Comparison of ENCODE assay signal across 20 cellular contexts in genomic region chr9:109708507-109708945, GRCh38.
DNase-seq lines count a peak whose midpoint lies in the region; ATAC-seq and TF ChIP-seq lines count a peak whose summit lies in the region.
"Had no signal": no experiment of that assay in that cellular context is flagged by ENCODE, and none has a peak within 500 bp of the region (broad histone marks: within the 10 kb centered on the region; RNA-seq: fewer than 3 reads in every experiment).

No MANE protein-coding gene starts in this region.

- H3K9me3 ChIP-seq in BLaER1 treated with 17β-estradiol and CSF1 and Interleukin-3, amounts not matched to agents 10 nM and 100 nM (replicated peaks in 1 of 11) = no peaks in the 10 kb centered on the region
- H3K9me3 ChIP-seq in ascending aorta (no peaks in the 10 kb centered on the region), heart left ventricle (no peaks in the 10 kb centered on the region), psoas muscle (no peaks in the 10 kb centered on the region), A673 (ENCODE audit: low read depth, low read length, poor library complexity, severe bottlenecking) (no peaks in the 10 kb centered on the region)
- H3K9me3 ChIP-seq: pancreas, sigmoid colon had no signal

- H4K20me1 ChIP-seq in BLaER1 treated with 17β-estradiol and CSF1 and Interleukin-3, amounts not matched to agents 10 nM and 100 nM = no peaks in the 10 kb centered on the region

- peak overlapping the region; percentile 29 to 85 (median 68) for H3K4me2 ChIP-seq in BLaER1 treated with 17β-estradiol and CSF1 and Interleukin-3, amounts not matched to agents 10 nM and 100 nM

- CTCF ChIA-PET in A673 (lab: Charles Lee) = no interaction called here

- intact Hi-C loops in ascending aorta (cut with DNase I) = loop anchor here (1.0 to 10.0 kb wide), 6 partner anchors 36 to 416 kb away; no protein-coding TSS in a partner anchor
- intact Hi-C loops in heart left ventricle (cut with DNase I) = loop anchor here in 4 of 10 donors (5.0 to 10.0 kb wide), 5 partner anchors 66 to 186 kb away; partner anchors contain the start of gene PALM2AKAP2 (in 3 of the 4)
- intact Hi-C loops in psoas muscle (cut with DNase I) = no loop called here
- intact Hi-C loops in A673 (cut with micrococcal nuclease; ENCODE audit: unreplicated experiment) = no loop called here

- H3K4me3 ChIP-seq in BLaER1 treated with 17β-estradiol and CSF1 and Interleukin-3, amounts not matched to agents 10 nM and 100 nM = no peak overlapping the region
- H3K4me3 ChIP-seq in ascending aorta (no peak overlapping the region), heart left ventricle (no peak overlapping the region), psoas muscle (no peak overlapping the region), A673 (ENCODE audit: low read depth, low read length, poor library complexity, severe bottlenecking) (no peak overlapping the region)
- H3K4me3 ChIP-seq: pancreas, sigmoid colon had no signal

- H3K9ac ChIP-seq in BLaER1 treated with 17β-estradiol and CSF1 and Interleukin-3, amounts not matched to agents 10 nM and 100 nM = no peak overlapping the region

- no peaks in the 10 kb centered on the region for H3K36me3 ChIP-seq in BLaER1 treated with 17β-estradiol and CSF1 and Interleukin-3, amounts not matched to agents 10 nM and 100 nM
- H3K36me3 ChIP-seq in ascending aorta = no peaks in the 10 kb centered on the region
- H3K36me3 ChIP-seq in heart left ventricle = no peaks in the 10 kb centered on the region
- H3K36me3 ChIP-seq in psoas muscle (ENCODE audit: insufficient read depth in 1 of 2, low read depth in 1 of 2) = no peaks in the 10 kb centered on the region
- H3K36me3 ChIP-seq in A673 (ENCODE audit: insufficient read depth, low read length, poor library complexity, severe bottlenecking) = no peaks in the 10 kb centered on the region
- H3K36me3 ChIP-seq: pancreas, sigmoid colon had no signal

- H3K4me1 ChIP-seq in BLaER1 treated with 17β-estradiol and CSF1 and Interleukin-3, amounts not matched to agents 10 nM and 100 nM = peaks cover 21 to 35% (median 30%) of the 10 kb centered on the region in 10 experiments
- H3K4me1 ChIP-seq in ascending aorta = peaks cover 15 to 27% of the 10 kb centered on the region in 2 donors
- H3K4me1 ChIP-seq in heart left ventricle = peaks cover 0 to 43% (median 21%) of the 10 kb centered on the region in 12 donors
- peaks cover 28% of the 10 kb centered on the region for H3K4me1 ChIP-seq in psoas muscle
- no peaks in the 10 kb centered on the region for H3K4me1 ChIP-seq in A673 (ENCODE audit: insufficient read depth, low read length, poor library complexity, severe bottlenecking)
- H3K4me1 ChIP-seq: pancreas had no signal

- TF ChIP-seq POLR2A in heart left ventricle (IDR thresholded peaks at IDR 0.05) = no peak

- H3K27ac ChIP-seq in BLaER1 treated with 17β-estradiol and CSF1 and Interleukin-3, amounts not matched to agents 10 nM and 100 nM = no peak overlapping the region
- peak overlapping the region; percentile 74 to 87 for H3K27ac ChIP-seq in ascending aorta
- H3K27ac ChIP-seq in heart left ventricle = peak overlapping the region in 9 of 12 donors; percentile 27 to 81 (median 78)
- no peak overlapping the region for H3K27ac ChIP-seq in psoas muscle
- H3K27ac ChIP-seq in A673 (ENCODE audit: low read depth, low read length, poor library complexity, severe bottlenecking) = no peak overlapping the region
- H3K27ac ChIP-seq: pancreas had no signal

- BruUV-seq in A673 (replicated peaks; lab: Mats Ljungman, UMichigan) = no TSS peak

- peaks cover 0 to 26% (median 0%) of the 10 kb centered on the region in 11 experiments; a peak in 4 of 22 replicates for H3K27me3 ChIP-seq in BLaER1 treated with 17β-estradiol and CSF1 and Interleukin-3, amounts not matched to agents 10 nM and 100 nM
- H3K27me3 ChIP-seq in ascending aorta (no peaks in the 10 kb centered on the region), heart left ventricle (no peaks in the 10 kb centered on the region), psoas muscle (ENCODE audit: insufficient read depth in 3 of 3, low read length in 2 of 3) (no peaks in the 10 kb centered on the region), A673 (replicated peaks; ENCODE audit: insufficient read depth, low read depth, low read length, poor library complexity) (no peaks in the 10 kb centered on the region)
- H3K27me3 ChIP-seq: pancreas, sigmoid colon had no signal

- POLR2A ChIA-PET in A673 (lab: Charles Lee; ENCODE audit: low non-redundant PET) = no interaction called here

- WGBS in heart left ventricle, 4 donors = 5 to 18% (median 14%) methylated on average over 4 of the region's 4 CpGs
- WGBS in psoas muscle, 3 donors = 4 to 9% (median 5%) methylated on average over 4 of the region's 4 CpGs

- TF ChIP-seq CTCF in ascending aorta (IDR thresholded peaks at IDR 0.05) (no peak), heart left ventricle (IDR thresholded peaks at IDR 0.05) (no peak), psoas muscle (IDR thresholded peaks at IDR 0.05) (no peak), A673 (conservative IDR thresholded peaks at IDR 0.05; ENCODE audit: low read depth, low read length) (no peak)

- DNase-seq in ascending aorta (ENCODE audit: low spot score in 2 of 2) (peak in 1 of 2 donors; percentile 78), heart left ventricle (peak in 2 of 5 donors; percentile 27 to 49), psoas muscle (no peak), A673 (ENCODE audit: low spot score) (no peak), NCI-H187 (lab: John Stamatoyannopoulos, UW) (no peak), SK-N-DZ (ENCODE audit: low spot score) (no peak)
- DNase-seq: activated CD4-positive, alpha-beta T cell treated with anti-CD3 and anti-CD28 coated beads, Interleukin-2, amount 50 U/mL, for 1 hour; amygdala; effector memory CD8-positive, alpha-beta T cell; KBM-7; kidney; mammary epithelial cell; NCI-H1694 treated with DMSO at 0.1 percent for 48 hours; NCI-H2227 treated with DMSO at 0.1 percent for 48 hours; pancreas; PC-3; sigmoid colon had no signal

- peak; percentile 77 to 85 (median 80) for ATAC-seq in heart left ventricle
- ATAC-seq in psoas muscle = peak; percentile 40 to 75 (median 68)
- ATAC-seq in GM19397 (IDR thresholded peaks at IDR 0.05; ENCODE audit: unreplicated experiment) = no peak
- ATAC-seq: effector memory CD8-positive, alpha-beta T cell; pancreas; PC-3; stimulated activated effector memory CD8-positive, alpha-beta T cell treated with anti-CD3 and anti-CD28 coated beads, Interleukin-12 subunit alpha, Interleukin-12 subunit beta, amount 100 ng/mL, for 72 hours had no signal

Comparison
In these comparisons a context has a peak if more than half of its experiments do, and no peak if none do; other contexts are left out.
1. H3K27ac ChIP-seq: peak in ascending aorta (2 of 2) and heart left ventricle (9 of 12); none in BLaER1 treated with 17β-estradiol and CSF1 and Interleukin-3, amounts not matched to agents 10 nM and 100 nM (0 of 11), psoas muscle (single experiment) and A673 (single experiment).